ENCODE assay signal across 11 cellular contexts in the genomic region with DNA sequence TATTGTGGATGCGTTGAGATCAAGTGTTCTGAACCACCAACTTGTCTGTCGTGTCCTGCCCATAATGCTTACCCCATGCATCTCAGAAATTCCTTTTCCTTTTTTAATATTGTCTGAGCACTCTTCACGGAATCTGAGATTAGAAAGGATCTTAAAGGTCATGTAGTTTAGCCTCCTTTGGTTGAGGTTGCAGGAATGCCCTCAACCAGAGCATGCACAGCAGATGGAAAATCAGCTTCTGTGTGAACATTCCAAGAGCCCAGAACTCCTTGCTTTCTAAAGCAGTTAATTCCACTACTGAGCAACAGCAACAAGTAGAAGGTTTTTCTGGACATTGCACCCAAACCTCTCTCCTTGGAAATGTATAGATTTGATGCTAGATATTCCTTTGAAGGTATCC.
DNase-seq lines count a peak whose midpoint lies in the region; ATAC-seq and TF ChIP-seq lines count a peak whose summit lies in the region.
"Had no signal": no experiment of that assay in that cellular context is flagged by ENCODE, and none has a peak within 500 bp of the region (broad histone marks: within the 10 kb centered on the region; RNA-seq: fewer than 3 reads in every experiment).

No MANE protein-coding gene starts in this region.

- H3K27me3 ChIP-seq in Caco-2 (replicated peaks; ENCODE audit: control insufficient read depth, insufficient read depth, low read length) (no peaks in the 10 kb centered on the region), Loucy (ENCODE audit: insufficient read depth, low read length, poor library complexity, severe bottlenecking) (no peaks in the 10 kb centered on the region), ovary (no peaks in the 10 kb centered on the region)
- H3K27me3 ChIP-seq: brain microvascular endothelial cell, right atrium auricular region had no signal

- no peak overlapping the region for H3K27ac ChIP-seq in ovary
- H3K27ac ChIP-seq: brain microvascular endothelial cell, right atrium auricular region had no signal

- H3K9me3 ChIP-seq in Caco-2 (no peaks in the 10 kb centered on the region), Loucy (ENCODE audit: insufficient read depth, low read depth, low read length) (no peaks in the 10 kb centered on the region), ovary (no peaks in the 10 kb centered on the region)
- H3K9me3 ChIP-seq: right atrium auricular region had no signal

- H3K4me2 ChIP-seq in Loucy (ENCODE audit: low read depth, low read length, poor library complexity, severe bottlenecking): peak overlapping the region; percentile 71

- TF ChIP-seq POLR2A in ovary (IDR thresholded peaks at IDR 0.05): no peak

- no peak for TF ChIP-seq CTCF in Caco-2 (IDR thresholded peaks at IDR 0.05; ENCODE audit: insufficient read depth in 1 of 2, low read depth in 1 of 2, low read length in 1 of 2, severe bottlenecking in 1 of 2, unreplicated experiment in 1 of 2)
- TF ChIP-seq CTCF in Loucy (conservative IDR thresholded peaks at IDR 0.05; ENCODE audit: low read length): no peak
- no peak for TF ChIP-seq CTCF in ovary (IDR thresholded peaks at IDR 0.05)
- TF ChIP-seq CTCF in chondrocyte (IDR thresholded peaks at IDR 0.05): no peak

- CTCF ChIA-PET in Caco-2 (lab: Charles Lee): no interaction called here

- H3K4me3 Mint-ChIP-seq in Caco-2 (ENCODE audit: unreplicated experiment) (peak overlapping the region; percentile 41), chondrocyte (ENCODE audit: unreplicated experiment) (no peak overlapping the region)
- peak overlapping the region; percentile 90 for H3K4me3 Mint-ChIP-seq in natural killer cell treated with Interleukin-12 subunit alpha and Interleukin-12 subunit beta and Interleukin-15 and Interleukin-18, amount 100 ng/mL, for 72 hours
- H3K4me3 Mint-ChIP-seq: mesothelial cell of epicardium had no signal

- H3K27ac Mint-ChIP-seq in Caco-2 (ENCODE audit: unreplicated experiment): peak overlapping the region; percentile 79
- peak overlapping the region; percentile 91 to 95 for H3K27ac Mint-ChIP-seq in natural killer cell treated with Interleukin-12 subunit alpha and Interleukin-12 subunit beta and Interleukin-15 and Interleukin-18, amount 100 ng/mL, for 72 hours
- H3K27ac Mint-ChIP-seq in chondrocyte (ENCODE audit: unreplicated experiment): no peak overlapping the region
- H3K27ac Mint-ChIP-seq: mesothelial cell of epicardium had no signal

- H3K36me3 Mint-ChIP-seq in Caco-2 (ENCODE audit: insufficient read depth, unreplicated experiment) (no peaks in the 10 kb centered on the region), chondrocyte (ENCODE audit: low read depth) (no peaks in the 10 kb centered on the region)
- peaks cover 14% of the 10 kb centered on the region for H3K36me3 Mint-ChIP-seq in natural killer cell treated with Interleukin-12 subunit alpha and Interleukin-12 subunit beta and Interleukin-15 and Interleukin-18, amount 100 ng/mL, for 72 hours
- H3K36me3 Mint-ChIP-seq: mesothelial cell of epicardium had no signal

- no peak overlapping the region for H3K4me3 ChIP-seq in Caco-2 (ENCODE audit: low read depth, low read length)
- H3K4me3 ChIP-seq in Loucy (ENCODE audit: low read length, poor library complexity, severe bottlenecking): peak overlapping the region; percentile 48
- no peak overlapping the region for H3K4me3 ChIP-seq in ovary
- H3K4me3 ChIP-seq: right atrium auricular region had no signal

- H3K36me3 ChIP-seq in Caco-2 (ENCODE audit: control insufficient read depth, insufficient read depth, low read length) (no peaks in the 10 kb centered on the region), Loucy (ENCODE audit: insufficient read depth, low read length) (no peaks in the 10 kb centered on the region), ovary (no peaks in the 10 kb centered on the region)
- H3K36me3 ChIP-seq: brain microvascular endothelial cell, right atrium auricular region had no signal

- 62 to 72% (median 63%) methylated on average over 3 of the region's 3 CpGs for WGBS in ovary, 3 donors

- H3K79me2 ChIP-seq in Loucy (ENCODE audit: insufficient read depth, low read length): no peaks in the 10 kb centered on the region

- no peak for ATAC-seq in natural killer cell treated with Interleukin-12 subunit alpha and Interleukin-12 subunit beta and Interleukin-15 and Interleukin-18, amount 100 ng/mL, for 72 hours

- intact Hi-C loops in Caco-2 (cut with micrococcal nuclease; ENCODE audit: unreplicated experiment) (loop anchor here (2.0 kb wide), 1 partner anchor 21 kb away; no protein-coding TSS in a partner anchor), ovary (cut with DNase I) (no loop called here)

- no TSS peak for BruUV-seq in Caco-2 (replicated peaks; lab: Mats Ljungman, UMichigan)

- H3K4me1 Mint-ChIP-seq in Caco-2 (ENCODE audit: low read depth, unreplicated experiment): peaks cover 14% of the 10 kb centered on the region
- peaks cover 29 to 38% of the 10 kb centered on the region in 2 donors for H3K4me1 Mint-ChIP-seq in natural killer cell treated with Interleukin-12 subunit alpha and Interleukin-12 subunit beta and Interleukin-15 and Interleukin-18, amount 100 ng/mL, for 72 hours (ENCODE audit: low read depth in 2 of 2)
- peaks cover 25% of the 10 kb centered on the region for H3K4me1 Mint-ChIP-seq in chondrocyte (ENCODE audit: low read depth)

- H3K9me3 Mint-ChIP-seq in Caco-2 (ENCODE audit: unreplicated experiment) (no peaks in the 10 kb centered on the region), chondrocyte (ENCODE audit: low read depth) (no peaks in the 10 kb centered on the region)
- peaks cover 4% of the 10 kb centered on the region for H3K9me3 Mint-ChIP-seq in natural killer cell treated with Interleukin-12 subunit alpha and Interleukin-12 subunit beta and Interleukin-15 and Interleukin-18, amount 100 ng/mL, for 72 hours
- H3K9me3 Mint-ChIP-seq: mesothelial cell of epicardium had no signal

- H3K9me2 ChIP-seq in Loucy (replicated peaks; ENCODE audit: low read depth, low read length): no peaks in the 10 kb centered on the region

- H3K27me3 Mint-ChIP-seq in Caco-2 (ENCODE audit: insufficient read depth, unreplicated experiment) (no peaks in the 10 kb centered on the region), chondrocyte (ENCODE audit: low read depth) (peaks cover 12% of the 10 kb centered on the region)
- no peaks in the 10 kb centered on the region for H3K27me3 Mint-ChIP-seq in natural killer cell treated with Interleukin-12 subunit alpha and Interleukin-12 subunit beta and Interleukin-15 and Interleukin-18, amount 100 ng/mL, for 72 hours

- H4K20me1 ChIP-seq in Loucy (ENCODE audit: insufficient read depth, low read length, poor library complexity, severe bottlenecking): no peaks in the 10 kb centered on the region

- peaks cover 12% of the 10 kb centered on the region for H3F3A ChIP-seq in Loucy (ENCODE audit: low read depth)

- no peak overlapping the region for H2AFZ ChIP-seq in Loucy (ENCODE audit: low read length)

- H3K9ac ChIP-seq in Loucy (ENCODE audit: low read depth, low read length, poor library complexity, severe bottlenecking): peak overlapping the region; percentile 55

- peaks cover 32% of the 10 kb centered on the region for H3K4me1 ChIP-seq in Caco-2
- peaks cover 75% of the 10 kb centered on the region for H3K4me1 ChIP-seq in Loucy (ENCODE audit: insufficient read depth, low read length, poor library complexity, severe bottlenecking)
- H3K4me1 ChIP-seq in ovary (ENCODE audit: insufficient read depth): no peaks in the 10 kb centered on the region
- H3K4me1 ChIP-seq: right atrium auricular region had no signal

- DNase-seq in Caco-2 (no peak), amniotic epithelial cell (ENCODE audit: low read depth) (peak; percentile 67), GM19240 (ENCODE audit: insufficient read length, low spot score) (no peak), ovary (no peak), chondrocyte (ENCODE audit: low spot score) (no peak)
- DNase-seq in natural killer cell treated with Interleukin-12 subunit alpha and Interleukin-12 subunit beta and Interleukin-15 and Interleukin-18, amount 100 ng/mL, for 72 hours (ENCODE audit: low spot score): no peak
- DNase-seq: H7 had no signal

- POLR2A ChIA-PET in Caco-2 (lab: Charles Lee): no interaction called here

- no peak for TF ChIP-seq EP300 in ovary (IDR thresholded peaks at IDR 0.05)
